Comparison of ENCODE assay signal across 28 cellular contexts in the genomic region with DNA sequence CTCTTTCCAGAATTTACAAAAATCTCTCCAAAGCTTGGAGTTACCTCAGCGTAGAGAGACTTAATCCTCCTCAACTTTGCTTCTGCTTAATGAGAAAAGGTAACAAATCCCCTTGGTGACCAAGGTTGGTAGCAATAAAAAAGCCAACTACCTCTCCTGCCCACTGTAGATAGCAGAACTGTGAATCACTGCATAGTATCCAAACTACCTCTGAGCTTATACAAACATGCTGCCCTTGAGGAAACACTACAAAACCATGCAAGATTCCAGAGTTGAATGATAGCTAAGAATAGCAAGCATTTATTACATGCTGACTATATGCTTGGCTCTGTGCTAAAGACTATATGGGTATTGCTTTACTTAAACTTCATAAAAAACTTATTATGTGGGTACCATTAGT. TPM values are rescaled to one million over a fixed set of nuclear protein-coding genes. Genes with fewer than 3 reads are reported as not detected.
DNase-seq lines count a peak whose midpoint lies in the region; ATAC-seq and TF ChIP-seq lines count a peak whose summit lies in the region.
"Had no signal": no experiment of that assay in that cellular context is flagged by ENCODE, and none has a peak within 500 bp of the region (broad histone marks: within the 10 kb centered on the region; RNA-seq: fewer than 3 reads in every experiment).

No MANE protein-coding gene starts in this region.

- peaks cover 11% of the 10 kb centered on the region for H3K79me2 ChIP-seq in mammary epithelial cell (ENCODE audit: insufficient read depth, low read length)
- H3K79me2 ChIP-seq: hepatocyte had no signal

- CTCF ChIA-PET in mammary epithelial cell (lab: Charles Lee; ENCODE audit: low non-redundant PET), result no interaction called here

- H3K4me3 Mint-ChIP-seq in activated T-helper 1 cell treated with anti-CD3 and anti-CD28 coated beads, Interleukin-12 subunit alpha, Interleukin-12 subunit beta, Interleukin-2, Interleukin-4 antibody, amounts not matched to agents 30 ng/mL and 10 ng/mL and 1 ng/mL, durations not matched to agents 14 hours and 24 hours and 36 hours, result no peak overlapping the region
- H3K4me3 Mint-ChIP-seq: activated CD4-positive, alpha-beta T cell treated with anti-CD3 and anti-CD28 coated beads for 36 hours; activated CD8-positive, alpha-beta memory T cell treated with anti-CD3 and anti-CD28 coated beads, Interleukin-2, amount 10 ng/mL, durations not matched to agents 7 days and 5 days; activated naive CD8-positive, alpha-beta T cell treated with anti-CD3 and anti-CD28 coated beads, Interleukin-2, amount 50 U/mL, for 24 hours; central memory CD8-positive, alpha-beta T cell; natural killer cell had no signal

- H3K4me2 ChIP-seq in mammary epithelial cell (ENCODE audit: insufficient read depth, low read depth, low read length), result no peak overlapping the region
- H3K4me2 ChIP-seq: hepatocyte had no signal

- H3K36me3 ChIP-seq in mammary epithelial cell (ENCODE audit: insufficient read depth, low read length) (no peaks in the 10 kb centered on the region), breast epithelium (no peaks in the 10 kb centered on the region), adipocyte (ENCODE audit: control insufficient read depth, insufficient read depth, low read length, severe bottlenecking) (no peaks in the 10 kb centered on the region)
- H3K36me3 ChIP-seq: HAP-1, upper lobe of right lung had no signal

- H3K36me3 Mint-ChIP-seq in activated T-helper 1 cell treated with anti-CD3 and anti-CD28 coated beads, Interleukin-12 subunit alpha, Interleukin-12 subunit beta, Interleukin-2, Interleukin-4 antibody, amounts not matched to agents 30 ng/mL and 10 ng/mL and 1 ng/mL, durations not matched to agents 14 hours and 24 hours and 36 hours (ENCODE audit: low read depth), result no peaks in the 10 kb centered on the region
- H3K36me3 Mint-ChIP-seq: activated CD8-positive, alpha-beta memory T cell treated with anti-CD3 and anti-CD28 coated beads, Interleukin-2, amount 10 ng/mL, durations not matched to agents 7 days and 5 days; natural killer cell had no signal

- H3K9me3 Mint-ChIP-seq in activated T-helper 1 cell treated with anti-CD3 and anti-CD28 coated beads, Interleukin-12 subunit alpha, Interleukin-12 subunit beta, Interleukin-2, Interleukin-4 antibody, amounts not matched to agents 30 ng/mL and 10 ng/mL and 1 ng/mL, durations not matched to agents 14 hours and 24 hours and 36 hours, result no peaks in the 10 kb centered on the region
- H3K9me3 Mint-ChIP-seq: central memory CD8-positive, alpha-beta T cell had no signal

- no peaks in the 10 kb centered on the region for H4K20me1 ChIP-seq in mammary epithelial cell (ENCODE audit: insufficient read depth, low read length)

- DNase-seq in mammary epithelial cell (peak; percentile 56), breast epithelium (ENCODE audit: low spot score in 2 of 2) (no peak), adipocyte (ENCODE audit: low read depth) (peak; percentile 49), foreskin keratinocyte (peak; percentile 37 to 74), foreskin melanocyte (no peak)
- no peak for DNase-seq in activated T-helper 1 cell treated with anti-CD3 and anti-CD28 coated beads, Interleukin-12 subunit alpha, Interleukin-12 subunit beta, Interleukin-2, Interleukin-4 antibody, amounts not matched to agents 30 ng/mL and 10 ng/mL and 1 ng/mL, durations not matched to agents 14 hours and 24 hours and 36 hours (ENCODE audit: low spot score)
- DNase-seq: 8988T; activated CD4-positive, alpha-beta T cell treated with anti-CD3 and anti-CD28 coated beads for 36 hours; activated CD8-positive, alpha-beta memory T cell treated with anti-CD3 and anti-CD28 coated beads, Interleukin-2, amount 10 ng/mL, durations not matched to agents 7 days and 5 days; activated naive CD8-positive, alpha-beta T cell treated with anti-CD3 and anti-CD28 coated beads, Interleukin-2, amount 50 U/mL, for 24 hours; C1 segment of cervical spinal cord; effector memory CD4-positive, alpha-beta T cell; GDM1; KBM-7; kidney; natural killer cell; NCI-H187 treated with DMSO at 0.1 percent for 48 hours; posterior cingulate gyrus; stimulated activated CD4-positive, alpha-beta T cell treated with anti-CD3 and anti-CD28 coated beads, Interleukin-2, amount 100 ng/mL, for 48 hours; upper lobe of right lung had no signal

- H3K27me3 ChIP-seq in mammary epithelial cell (ENCODE audit: insufficient read depth, low read length), result no peaks in the 10 kb centered on the region
- no peaks in the 10 kb centered on the region for H3K27me3 ChIP-seq in breast epithelium
- H3K27me3 ChIP-seq in adipocyte (replicated peaks; ENCODE audit: control insufficient read depth, insufficient read depth, low read length), result no peaks in the 10 kb centered on the region
- peaks cover 53% of the 10 kb centered on the region for H3K27me3 ChIP-seq in foreskin keratinocyte
- H3K27me3 ChIP-seq: hepatocyte had no signal

- peaks cover 5% of the 10 kb centered on the region for H3K4me1 Mint-ChIP-seq in activated T-helper 1 cell treated with anti-CD3 and anti-CD28 coated beads, Interleukin-12 subunit alpha, Interleukin-12 subunit beta, Interleukin-2, Interleukin-4 antibody, amounts not matched to agents 30 ng/mL and 10 ng/mL and 1 ng/mL, durations not matched to agents 14 hours and 24 hours and 36 hours (ENCODE audit: low read depth)
- H3K4me1 Mint-ChIP-seq: activated CD8-positive, alpha-beta memory T cell treated with anti-CD3 and anti-CD28 coated beads, Interleukin-2, amount 10 ng/mL, durations not matched to agents 7 days and 5 days; activated naive CD8-positive, alpha-beta T cell treated with anti-CD3 and anti-CD28 coated beads, Interleukin-2, amount 50 U/mL, for 24 hours; central memory CD8-positive, alpha-beta T cell; natural killer cell had no signal

- no peaks in the 10 kb centered on the region for H3K9me3 ChIP-seq in mammary epithelial cell (replicated peaks; ENCODE audit: insufficient read depth, low read length)
- H3K9me3 ChIP-seq in breast epithelium, result no peaks in the 10 kb centered on the region
- H3K9me3 ChIP-seq in adipocyte (ENCODE audit: control insufficient read depth, low read length), result no peaks in the 10 kb centered on the region
- H3K9me3 ChIP-seq: HAP-1, upper lobe of right lung had no signal

- TF ChIP-seq POLR2A in breast epithelium (IDR thresholded peaks at IDR 0.05), result no peak

- no peak overlapping the region for H3K27ac ChIP-seq in mammary epithelial cell (ENCODE audit: insufficient read depth, low read depth, low read length)
- no peak overlapping the region for H3K27ac ChIP-seq in breast epithelium
- H3K27ac ChIP-seq in foreskin keratinocyte, result no peak overlapping the region
- H3K27ac ChIP-seq: hepatocyte, HL-60, upper lobe of right lung had no signal

- TF ChIP-seq CTCF in mammary epithelial cell (conservative IDR thresholded peaks at IDR 0.05 in 1 of 2, IDR thresholded peaks at IDR 0.05 in 1 of 2; ENCODE audit: extremely low read depth in 1 of 2, insufficient read depth in 1 of 2, low read depth in 1 of 2, low read length in 2 of 2), result no peak
- no peak for TF ChIP-seq CTCF in breast epithelium (IDR thresholded peaks at IDR 0.05)
- TF ChIP-seq CTCF in foreskin keratinocyte (conservative IDR thresholded peaks at IDR 0.05), result no peak

- in situ Hi-C loops in mammary epithelial cell (cut with MboI; ENCODE audit: low sequenced_read_pairs in 2 of 2), result no loop called here

- no peak for ATAC-seq in foreskin keratinocyte
- no peak for ATAC-seq in GM21447 (IDR thresholded peaks at IDR 0.05; ENCODE audit: unreplicated experiment)
- no peak for ATAC-seq in GM21360 (IDR thresholded peaks at IDR 0.05; ENCODE audit: unreplicated experiment)
- ATAC-seq: activated CD4-positive, alpha-beta T cell treated with anti-CD3 and anti-CD28 coated beads for 36 hours; activated CD8-positive, alpha-beta memory T cell treated with anti-CD3 and anti-CD28 coated beads, Interleukin-2, amount 10 ng/mL, durations not matched to agents 7 days and 5 days; activated naive CD8-positive, alpha-beta T cell treated with anti-CD3 and anti-CD28 coated beads, Interleukin-2, amount 50 U/mL, for 24 hours; natural killer cell; upper lobe of right lung had no signal

- peaks cover 53% of the 10 kb centered on the region for H3K27me3 Mint-ChIP-seq in activated T-helper 1 cell treated with anti-CD3 and anti-CD28 coated beads, Interleukin-12 subunit alpha, Interleukin-12 subunit beta, Interleukin-2, Interleukin-4 antibody, amounts not matched to agents 30 ng/mL and 10 ng/mL and 1 ng/mL, durations not matched to agents 14 hours and 24 hours and 36 hours (ENCODE audit: insufficient read depth)

- BruUV-seq in mammary epithelial cell (replicated peaks; lab: Mats Ljungman, UMichigan), result no TSS peak

- dilution Hi-C loops in mammary epithelial cell (cut with HindIII; ENCODE audit: low sequenced_read_pairs), result no loop called here

- H3K4me1 ChIP-seq in mammary epithelial cell (ENCODE audit: insufficient read depth, low read length) (peaks cover 7% of the 10 kb centered on the region), breast epithelium (no peaks in the 10 kb centered on the region), adipocyte (ENCODE audit: control insufficient read depth, insufficient read depth, low read length) (peaks cover 39% of the 10 kb centered on the region), foreskin keratinocyte (no peaks in the 10 kb centered on the region)
- H3K4me1 ChIP-seq: HAP-1 had no signal

- intact Hi-C loops in mammary epithelial cell (cut with micrococcal nuclease) (loop anchor here (5.0 kb wide), 1 partner anchor 52 kb away; no protein-coding TSS in a partner anchor), breast epithelium (cut with DNase I; ENCODE audit: low total_unique reads) (no loop called here)
- intact Hi-C loops in activated T-helper 1 cell treated with anti-CD3 and anti-CD28 coated beads, Interleukin-12 subunit alpha, Interleukin-12 subunit beta, Interleukin-2, Interleukin-4 antibody, amounts not matched to agents 30 ng/mL and 10 ng/mL and 1 ng/mL, durations not matched to agents 14 hours and 24 hours and 36 hours (cut with micrococcal nuclease), result no loop called here

- no peak overlapping the region for H2AFZ ChIP-seq in mammary epithelial cell (ENCODE audit: low read depth, low read length)
- H2AFZ ChIP-seq: hepatocyte had no signal

- no peak overlapping the region for H3K9ac ChIP-seq in mammary epithelial cell (ENCODE audit: insufficient read depth, low read length)
- H3K9ac ChIP-seq in adipocyte (ENCODE audit: low read length), result no peak overlapping the region

- WGBS in mammary epithelial cell (ENCODE audit: low coverage, missing lambda C conversion rate), result 64% methylated on average over 1 of the region's 1 CpG

- no peak overlapping the region for H3K4me3 ChIP-seq in mammary epithelial cell (replicated peaks in 1 of 3; ENCODE audit: insufficient read depth in 1 of 3, low read depth in 2 of 3, low read length in 3 of 3)
- no peak overlapping the region for H3K4me3 ChIP-seq in breast epithelium
- no peak overlapping the region for H3K4me3 ChIP-seq in adipocyte (ENCODE audit: low read length)
- H3K4me3 ChIP-seq: HAP-1, hepatocyte, upper lobe of right lung had no signal

- no peak overlapping the region for H3K27ac Mint-ChIP-seq in activated T-helper 1 cell treated with anti-CD3 and anti-CD28 coated beads, Interleukin-12 subunit alpha, Interleukin-12 subunit beta, Interleukin-2, Interleukin-4 antibody, amounts not matched to agents 30 ng/mL and 10 ng/mL and 1 ng/mL, durations not matched to agents 14 hours and 24 hours and 36 hours
- H3K27ac Mint-ChIP-seq: activated CD4-positive, alpha-beta T cell treated with anti-CD3 and anti-CD28 coated beads for 36 hours; activated CD8-positive, alpha-beta memory T cell treated with anti-CD3 and anti-CD28 coated beads, Interleukin-2, amount 10 ng/mL, durations not matched to agents 7 days and 5 days; activated naive CD8-positive, alpha-beta T cell treated with anti-CD3 and anti-CD28 coated beads, Interleukin-2, amount 50 U/mL, for 24 hours; natural killer cell had no signal

RNA-seq across cellular contexts. Expression of gene ADAMTS12, which starts 2.8 kb away (rescaled TPM):
- 10 to 100 TPM in 1 of 2 donors, 1 to 10 TPM in 1; 3.7 to 17.8 TPM for total RNA-seq in mammary epithelial cell
- polyA plus RNA-seq in mammary epithelial cell, result 7.9 TPM
- polyA minus RNA-seq in mammary epithelial cell, result 21.0 TPM
- total RNA-seq in breast epithelium, result 10 to 100 TPM in 2 of 3 donors, 1 to 10 TPM in 1; 4.4 to 17.4 (median 15.0) TPM
- 0.14 and 0.41 TPM in 2 replicates for total RNA-seq in foreskin keratinocyte
- polyA plus RNA-seq in foreskin keratinocyte, result 0.06 and 0.13 TPM in 2 replicates
- not detected in 2 replicates for total RNA-seq in activated T-helper 1 cell treated with anti-CD3 and anti-CD28 coated beads, Interleukin-12 subunit alpha, Interleukin-12 subunit beta, Interleukin-2, Interleukin-4 antibody, amounts not matched to agents 30 ng/mL and 10 ng/mL and 1 ng/mL, durations not matched to agents 14 hours and 24 hours and 36 hours
- total RNA-seq: activated CD4-positive, alpha-beta T cell treated with anti-CD3 and anti-CD28 coated beads for 36 hours; activated CD8-positive, alpha-beta memory T cell treated with anti-CD3 and anti-CD28 coated beads, Interleukin-2, amount 10 ng/mL, durations not matched to agents 7 days and 5 days; natural killer cell had no signal

RNA-seq across cellular contexts. Expression of gene RXFP3, which starts 41.6 kb away (rescaled TPM):
- total RNA-seq in mammary epithelial cell, result not detected
- polyA plus RNA-seq in mammary epithelial cell, result not detected
- not detected for polyA minus RNA-seq in mammary epithelial cell
- total RNA-seq in breast epithelium, result not detected
- not detected in 2 replicates for total RNA-seq in foreskin keratinocyte
- not detected in 2 replicates for polyA plus RNA-seq in foreskin keratinocyte
- total RNA-seq in activated T-helper 1 cell treated with anti-CD3 and anti-CD28 coated beads, Interleukin-12 subunit alpha, Interleukin-12 subunit beta, Interleukin-2, Interleukin-4 antibody, amounts not matched to agents 30 ng/mL and 10 ng/mL and 1 ng/mL, durations not matched to agents 14 hours and 24 hours and 36 hours, result not detected in 2 replicates
- total RNA-seq: activated CD4-positive, alpha-beta T cell treated with anti-CD3 and anti-CD28 coated beads for 36 hours; activated CD8-positive, alpha-beta memory T cell treated with anti-CD3 and anti-CD28 coated beads, Interleukin-2, amount 10 ng/mL, durations not matched to agents 7 days and 5 days; hepatocyte; kidney; mesenteric fat pad; natural killer cell; skeletal muscle tissue; upper lobe of right lung had no signal
- polyA plus RNA-seq: hepatocyte had no signal

Comparison
In these comparisons a context has a peak if more than half of its experiments do, and no peak if none do; other contexts are left out.
1. DNase-seq: peak in mammary epithelial cell (single experiment), adipocyte (single experiment) and foreskin keratinocyte (2 of 2); none in breast epithelium (0 of 2), activated T-helper 1 cell treated with anti-CD3 and anti-CD28 coated beads, Interleukin-12 subunit alpha, Interleukin-12 subunit beta, Interleukin-2, Interleukin-4 antibody, amounts not matched to agents 30 ng/mL and 10 ng/mL and 1 ng/mL, durations not matched to agents 14 hours and 24 hours and 36 hours (single experiment) and foreskin melanocyte (single experiment).